8 cellular contexts compared by ENCODE assay signal in the genomic region with DNA sequence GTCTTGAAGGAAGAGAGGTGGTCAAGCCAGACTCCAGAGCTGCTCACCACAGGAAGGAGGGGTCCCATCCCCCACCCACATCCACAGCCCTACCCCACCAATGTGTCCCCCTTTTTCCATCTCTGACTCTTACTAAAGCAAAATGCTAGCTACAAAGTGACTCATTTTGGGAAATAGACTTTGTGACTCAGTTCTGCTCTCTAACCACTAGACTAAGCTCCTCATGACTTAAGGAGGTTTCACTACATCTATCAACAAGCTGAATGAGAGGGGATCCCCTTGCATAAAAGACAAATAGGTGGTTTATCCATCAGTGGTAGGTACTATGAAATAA. TPM values are rescaled to one million over a fixed set of nuclear protein-coding genes. Genes with fewer than 3 reads are reported as not detected.
DNase-seq lines count a peak whose midpoint lies in the region; ATAC-seq and TF ChIP-seq lines count a peak whose summit lies in the region.

No MANE protein-coding gene starts in this region.

- peaks cover 49% of the 10 kb centered on the region for H3K27me3 Mint-ChIP-seq in activated T-cell treated with anti-CD3 and anti-CD28 coated beads, Interleukin-2, amount 50 U/mL, for 24 hours

- no peaks in the 10 kb centered on the region for H3K36me3 Mint-ChIP-seq in activated T-cell treated with anti-CD3 and anti-CD28 coated beads, Interleukin-2, amount 50 U/mL, for 24 hours (ENCODE audit: low read depth)

- TF ChIP-seq POLR2A in gastroesophageal sphincter (IDR thresholded peaks at IDR 0.05): no peak

- no peak for TF ChIP-seq EP300 in gastroesophageal sphincter (IDR thresholded peaks at IDR 0.05)

- DNase-seq in activated T-cell treated with anti-CD3 and anti-CD28 coated beads, Interleukin-2, amount 50 U/mL, for 24 hours: peak; percentile 63
- no peak for DNase-seq in activated T-cell treated with anti-CD3 and anti-CD28 coated beads for 4 hours
- DNase-seq in RPMI7951 (ENCODE audit: low read depth): peak; percentile 55
- peak; percentile 57 for DNase-seq in stimulated activated CD8-positive, alpha-beta memory T cell treated with anti-CD3 and anti-CD28 coated beads, Interleukin-4, amount 100 ng/mL, for 48 hours
- no peak for DNase-seq in C1 segment of cervical spinal cord (lab: John Stamatoyannopoulos, UW)
- no peak for DNase-seq in DMS79 treated with DMSO at 0.1 percent for 48 hours (lab: John Stamatoyannopoulos, UW)

- no peak for TF ChIP-seq CTCF in gastroesophageal sphincter (IDR thresholded peaks at IDR 0.05)

- peak overlapping the region; percentile 86 for H3K27ac Mint-ChIP-seq in activated T-cell treated with anti-CD3 and anti-CD28 coated beads, Interleukin-2, amount 50 U/mL, for 24 hours

- H3K4me3 ChIP-seq in gastroesophageal sphincter: no peak overlapping the region

- no peaks in the 10 kb centered on the region for H3K27me3 ChIP-seq in gastroesophageal sphincter

- H3K4me1 ChIP-seq in gastroesophageal sphincter: no peaks in the 10 kb centered on the region

- H3K4me1 Mint-ChIP-seq in activated T-cell treated with anti-CD3 and anti-CD28 coated beads, Interleukin-2, amount 50 U/mL, for 24 hours (ENCODE audit: low read depth): peaks cover 32% of the 10 kb centered on the region

- H3K9me3 Mint-ChIP-seq in activated T-cell treated with anti-CD3 and anti-CD28 coated beads, Interleukin-2, amount 50 U/mL, for 24 hours: no peaks in the 10 kb centered on the region

- H3K27ac ChIP-seq in gastroesophageal sphincter: no peak overlapping the region

- ATAC-seq in HG02852 (IDR thresholded peaks at IDR 0.05; ENCODE audit: unreplicated experiment) (peak; percentile 98), gastroesophageal sphincter (no peak)

- no peaks in the 10 kb centered on the region for H3K9me3 ChIP-seq in gastroesophageal sphincter

- no peaks in the 10 kb centered on the region for H3K36me3 ChIP-seq in gastroesophageal sphincter

- no peak overlapping the region for H3K4me3 Mint-ChIP-seq in activated T-cell treated with anti-CD3 and anti-CD28 coated beads, Interleukin-2, amount 50 U/mL, for 24 hours

RNA-seq across cellular contexts. Expression of a gene that starts 35.1 kb away (rescaled TPM):
- total RNA-seq in RPMI7951 (2014; rRNA removed; shearing (Covaris generic)): 0.59 and 0.72 TPM in 2 replicates
- total RNA-seq in gastroesophageal sphincter: 10 to 100 TPM in 1 of 4 donors, 1 to 10 TPM in 3; 2.8 to 11.8 (median 4.5) TPM

Comparison
In these comparisons a context has a peak if more than half of its experiments do, and no peak if none do; other contexts are left out.
1. DNase-seq: peak in activated T-cell treated with anti-CD3 and anti-CD28 coated beads, Interleukin-2, amount 50 U/mL, for 24 hours (single experiment), RPMI7951 (single experiment) and stimulated activated CD8-positive, alpha-beta memory T cell treated with anti-CD3 and anti-CD28 coated beads, Interleukin-4, amount 100 ng/mL, for 48 hours (single experiment); none in activated T-cell treated with anti-CD3 and anti-CD28 coated beads for 4 hours (single experiment), C1 segment of cervical spinal cord (0 of 14) and DMS79 treated with DMSO at 0.1 percent for 48 hours (single experiment).